In genomic region chr12:26938660-26939185, GRCh38 we compare ENCODE assay signal across 8 cellular contexts. TPM values are rescaled to one million over a fixed set of nuclear protein-coding genes. Genes with fewer than 3 reads are reported as not detected.
A peak's percentile ranks its signal among the peaks of the same experiment; 100 is the strongest.
DNase-seq lines count a peak whose midpoint lies in the region; ATAC-seq and TF ChIP-seq lines count a peak whose summit lies in the region.

No MANE protein-coding gene starts in this region.

- H2AFZ ChIP-seq in KMS-11 (ENCODE audit: low read depth): peak overlapping the region; percentile 84

- no peaks in the 10 kb centered on the region for H3K27me3 ChIP-seq in DOHH2 (ENCODE audit: control insufficient read depth, low read length)
- H3K27me3 ChIP-seq in KMS-11 (ENCODE audit: insufficient read depth, low read depth): no peaks in the 10 kb centered on the region
- H3K27me3 ChIP-seq in prostate gland (replicated peaks; ENCODE audit: insufficient read depth): no peaks in the 10 kb centered on the region

- no peak for TF ChIP-seq POLR2A in prostate gland (IDR thresholded peaks at IDR 0.05)

- under 1% methylated on average over 31 of the region's 32 CpGs for WGBS in prostate gland

- no peak for DNase-seq in activated T-cell treated with anti-CD3 and anti-CD28 coated beads, Interleukin-2, amount 50 U/mL, for 72 hours
- DNase-seq in germinal center (ENCODE audit: low spot score) (peak; percentile 27), prostate gland (ENCODE audit: low spot score) (peak; percentile 12), HT-29 (ENCODE audit: low spot score) (no peak)
- DNase-seq in stimulated activated CD4-positive, alpha-beta T cell treated with anti-CD3 and anti-CD28 coated beads, Interleukin-15, amount 100 ng/mL, for 24 hours: no peak

- H3K4me1 ChIP-seq in DOHH2 (ENCODE audit: control insufficient read depth, low read length): peaks cover 64% of the 10 kb centered on the region
- H3K4me1 ChIP-seq in KMS-11 (ENCODE audit: low read depth, poor library complexity, severe bottlenecking): peaks cover 53% of the 10 kb centered on the region
- H3K4me1 ChIP-seq in prostate gland (replicated peaks): no peaks in the 10 kb centered on the region

- H3K36me3 ChIP-seq in DOHH2 (ENCODE audit: control insufficient read depth, low read length): peaks cover 47% of the 10 kb centered on the region
- no peaks in the 10 kb centered on the region for H3K36me3 ChIP-seq in KMS-11 (ENCODE audit: insufficient read depth)
- no peaks in the 10 kb centered on the region for H3K36me3 ChIP-seq in prostate gland

- intact Hi-C loops in prostate gland (cut with DNase I): loop anchor here (2.0 to 5.0 kb wide), 2 partner anchors 76 to 309 kb away; partner anchors contain the start of gene TM7SF3

- peaks cover 13% of the 10 kb centered on the region for H4K20me1 ChIP-seq in DOHH2 (ENCODE audit: control insufficient read depth, insufficient read depth, low read depth, low read length)
- H4K20me1 ChIP-seq in KMS-11 (ENCODE audit: insufficient read depth): no peaks in the 10 kb centered on the region; the same call in 1 of the 2 replicates

- peak overlapping the region; percentile 81 for H3K27ac ChIP-seq in DOHH2 (ENCODE audit: low read depth, low read length)
- H3K27ac ChIP-seq in KMS-11: peak overlapping the region; percentile 71
- H3K27ac ChIP-seq in prostate gland: peak overlapping the region; percentile 95 to 98

- H3K4me3 Mint-ChIP-seq in activated T-cell treated with anti-CD3 and anti-CD28 coated beads, Interleukin-2, amount 50 U/mL, for 72 hours: peak overlapping the region; percentile 98 to 99

- H3K9me3 Mint-ChIP-seq in activated T-cell treated with anti-CD3 and anti-CD28 coated beads, Interleukin-2, amount 50 U/mL, for 72 hours: no peaks in the 10 kb centered on the region

- H3K36me3 Mint-ChIP-seq in activated T-cell treated with anti-CD3 and anti-CD28 coated beads, Interleukin-2, amount 50 U/mL, for 72 hours (ENCODE audit: insufficient read depth in 2 of 2): peaks cover 9 to 10% of the 10 kb centered on the region in 2 donors

- peak overlapping the region; percentile 98 for H3K27ac Mint-ChIP-seq in activated T-cell treated with anti-CD3 and anti-CD28 coated beads, Interleukin-2, amount 50 U/mL, for 72 hours

- TF ChIP-seq CTCF in DOHH2 (IDR thresholded peaks at IDR 0.05; ENCODE audit: low read depth, low read length, poor library complexity, severe bottlenecking): no peak
- no peak for TF ChIP-seq CTCF in KMS-11 (conservative IDR thresholded peaks at IDR 0.05; ENCODE audit: low read depth, low read length)
- TF ChIP-seq CTCF in prostate gland (IDR thresholded peaks at IDR 0.05): no peak

- H3K79me2 ChIP-seq in DOHH2 (ENCODE audit: control insufficient read depth, low read length): peaks cover 95% of the 10 kb centered on the region
- H3K79me2 ChIP-seq in KMS-11 (ENCODE audit: insufficient read depth, low read depth): peaks cover 94% of the 10 kb centered on the region

- H3K4me1 Mint-ChIP-seq in activated T-cell treated with anti-CD3 and anti-CD28 coated beads, Interleukin-2, amount 50 U/mL, for 72 hours (ENCODE audit: low read depth): peaks cover 76% of the 10 kb centered on the region

- no peaks in the 10 kb centered on the region for H3K27me3 Mint-ChIP-seq in activated T-cell treated with anti-CD3 and anti-CD28 coated beads, Interleukin-2, amount 50 U/mL, for 72 hours (ENCODE audit: low read depth)

- H3K9me3 ChIP-seq in DOHH2 (ENCODE audit: control insufficient read depth, insufficient read depth, low read length) (no peaks in the 10 kb centered on the region), prostate gland (no peaks in the 10 kb centered on the region)

- H3K9me2 ChIP-seq in DOHH2 (replicated peaks; ENCODE audit: control insufficient read depth, low read length): no peaks in the 10 kb centered on the region

- H3K4me3 ChIP-seq in DOHH2 (ENCODE audit: low read length) (peak overlapping the region; percentile 99), KMS-11 (IDR thresholded peaks at IDR 0.05; ENCODE audit: insufficient read depth, low read depth, low read length) (no peak overlapping the region), prostate gland (peak overlapping the region; percentile 79 to 90)

- peaks cover 24% of the 10 kb centered on the region for H3F3A ChIP-seq in DOHH2 (ENCODE audit: control insufficient read depth, insufficient read depth)

- peak overlapping the region; percentile 93 for H3K4me2 ChIP-seq in DOHH2 (ENCODE audit: low read length)
- H3K4me2 ChIP-seq in KMS-11: peak overlapping the region; percentile 94

- peak overlapping the region; percentile 86; the same call in 1 of the 2 replicates for H3K9ac ChIP-seq in KMS-11

- peak; percentile 21 for ATAC-seq in GM21529 (IDR thresholded peaks at IDR 0.05; ENCODE audit: unreplicated experiment)
- peak; percentile 25 for ATAC-seq in activated T-cell treated with anti-CD3 and anti-CD28 coated beads, Interleukin-2, amount 50 U/mL, for 72 hours (replicated peaks in 1 of 2)

RNA-seq across cellular contexts. Expression of gene FGFR1OP2, which starts 0.5 kb away (rescaled TPM):
- 10 to 100 TPM; 38.0 to 41.0 TPM for total RNA-seq in activated T-cell treated with anti-CD3 and anti-CD28 coated beads, Interleukin-2, amount 50 U/mL, for 72 hours
- 10 to 100 TPM; 45.0 to 64.4 TPM for total RNA-seq in prostate gland
- total RNA-seq in HT-29 (2014; rRNA removed; shearing (Covaris generic)): 24.7 and 30.5 TPM in 2 replicates

RNA-seq across cellular contexts. Expression of gene INTS13, which starts 0.9 kb away (rescaled TPM):
- 10 to 100 TPM; 35.2 to 45.8 TPM for total RNA-seq in activated T-cell treated with anti-CD3 and anti-CD28 coated beads, Interleukin-2, amount 50 U/mL, for 72 hours
- 10 to 100 TPM; 22.1 to 23.5 TPM for total RNA-seq in prostate gland
- total RNA-seq in HT-29 (2014; rRNA removed; shearing (Covaris generic)): 22.9 and 23.7 TPM in 2 replicates

Comparison
In these comparisons a context has a peak if more than half of its experiments do, and no peak if none do; other contexts are left out.
1. DNase-seq: peak in germinal center (single experiment) and prostate gland (single experiment); none in activated T-cell treated with anti-CD3 and anti-CD28 coated beads, Interleukin-2, amount 50 U/mL, for 72 hours (0 of 2), stimulated activated CD4-positive, alpha-beta T cell treated with anti-CD3 and anti-CD28 coated beads, Interleukin-15, amount 100 ng/mL, for 24 hours (single experiment) and HT-29 (single experiment).
2. Peak in every context shown above with its lines, with median percentiles within 50 percentile points of each other: H3K27ac ChIP-seq.